ENCODE assay signal across 8 cellular contexts in genomic region chr11:117231637-117232021, GRCh38. TPM values are rescaled to one million over a fixed set of nuclear protein-coding genes. Genes with fewer than 3 reads are reported as not detected.
DNase-seq lines count a peak whose midpoint lies in the region; ATAC-seq and TF ChIP-seq lines count a peak whose summit lies in the region.

No MANE protein-coding gene starts in this region.

- H3K4me1 Mint-ChIP-seq in activated T-cell treated with anti-CD3 and anti-CD28 coated beads, Interleukin-2, amount 50 U/mL, for 24 hours (ENCODE audit: low read depth) = peaks cover 51% of the 10 kb centered on the region

- no peaks in the 10 kb centered on the region for H3K9me3 ChIP-seq in adipocyte (ENCODE audit: control insufficient read depth, low read length)
- H3K9me3 ChIP-seq in left lung = no peaks in the 10 kb centered on the region
- no peaks in the 10 kb centered on the region for H3K9me3 ChIP-seq in transverse colon

- TF ChIP-seq EP300 in transverse colon (IDR thresholded peaks at IDR 0.05; ENCODE audit: low read depth) = no peak

- TF ChIP-seq CTCF in left lung (IDR thresholded peaks at IDR 0.05) (no peak), transverse colon (IDR thresholded peaks at IDR 0.05) (no peak)

- no peaks in the 10 kb centered on the region for H3K27me3 Mint-ChIP-seq in activated T-cell treated with anti-CD3 and anti-CD28 coated beads, Interleukin-2, amount 50 U/mL, for 24 hours

- no peaks in the 10 kb centered on the region for H3K9me3 Mint-ChIP-seq in activated T-cell treated with anti-CD3 and anti-CD28 coated beads, Interleukin-2, amount 50 U/mL, for 24 hours

- H3K27me3 ChIP-seq in adipocyte (replicated peaks; ENCODE audit: control insufficient read depth, insufficient read depth, low read length) = no peaks in the 10 kb centered on the region
- no peaks in the 10 kb centered on the region for H3K27me3 ChIP-seq in left lung
- H3K27me3 ChIP-seq in transverse colon = no peaks in the 10 kb centered on the region

- H3K9ac ChIP-seq in adipocyte (ENCODE audit: low read length) = peak overlapping the region; percentile 99

- no peak for ATAC-seq in left lung

- in situ Hi-C loops in transverse colon (cut with MboI; ENCODE audit: low pct_ligation_motif_present in 1 of 4, low pct_unique_long_range_greater_than_20kb in 1 of 4, low sequenced_read_pairs in 3 of 4) (no loop called here), KBM-7 (cut with MboI; ENCODE audit: low pct_unique_long_range_greater_than_20kb, low sequenced_read_pairs) (no loop called here)

- intact Hi-C loops in left lung (cut with DNase I) (no loop called here), transverse colon (cut with DNase I; ENCODE audit: low total_unique reads) (no loop called here)

- H3K27ac ChIP-seq in left lung (peak overlapping the region; percentile 90 to 93), transverse colon (peak overlapping the region; percentile 96 to 99 (median 98))

- WGBS in transverse colon (ENCODE audit: low coverage in 1 of 2), 2 donors = 0% methylated on average over 9 to 12 of the region's 13 CpGs

- peaks cover 37% of the 10 kb centered on the region for H3K36me3 ChIP-seq in adipocyte (ENCODE audit: control insufficient read depth, insufficient read depth, low read length, severe bottlenecking)
- H3K36me3 ChIP-seq in left lung = peaks cover 0 to 36% of the 10 kb centered on the region in 2 donors
- peaks cover 0 to 30% (median 10%) of the 10 kb centered on the region in 4 donors for H3K36me3 ChIP-seq in transverse colon

- H3K27ac Mint-ChIP-seq in activated T-cell treated with anti-CD3 and anti-CD28 coated beads, Interleukin-2, amount 50 U/mL, for 24 hours = peak overlapping the region; percentile 99

- no peak for DNase-seq in activated T-cell treated with anti-CD3 and anti-CD28 coated beads, Interleukin-2, amount 50 U/mL, for 24 hours
- DNase-seq in activated T-cell treated with anti-CD3 and anti-CD28 coated beads, Interleukin-2, amount 50 U/mL, for 1 hour = no peak
- DNase-seq in adipocyte (ENCODE audit: low read depth) (no peak), left lung (no peak), transverse colon (no peak), 8988T (no peak), SKM-1 (lab: John Stamatoyannopoulos, UW; ENCODE audit: unreplicated experiment) (no peak), KBM-7 (no peak)

- H3K4me1 ChIP-seq in adipocyte (ENCODE audit: control insufficient read depth, insufficient read depth, low read length) (peaks cover 29% of the 10 kb centered on the region), left lung (peaks cover 9 to 42% of the 10 kb centered on the region in 2 donors), transverse colon (peaks cover 9 to 39% (median 30%) of the 10 kb centered on the region in 4 donors)

- peak overlapping the region; percentile 93 for H3K4me3 Mint-ChIP-seq in activated T-cell treated with anti-CD3 and anti-CD28 coated beads, Interleukin-2, amount 50 U/mL, for 24 hours

- H3K4me3 ChIP-seq in adipocyte (ENCODE audit: low read length) (peak overlapping the region; percentile 99), left lung (peak overlapping the region; percentile 89 to 95), transverse colon (peak overlapping the region; percentile 79 to 99 (median 86))

- peaks cover 61% of the 10 kb centered on the region for H3K36me3 Mint-ChIP-seq in activated T-cell treated with anti-CD3 and anti-CD28 coated beads, Interleukin-2, amount 50 U/mL, for 24 hours (ENCODE audit: low read depth)

- no peak for TF ChIP-seq POLR2A in transverse colon (IDR thresholded peaks at IDR 0.05)

RNA-seq across cellular contexts. Expression of gene PCSK7, which starts 0.2 kb away (rescaled TPM):
- total RNA-seq in left lung (10 to 100 TPM; 65.8 to 77.8 TPM), transverse colon (100 to 1,000 TPM; 182 to 432 (median 204) TPM)

RNA-seq across cellular contexts. Expression of gene RNF214, which starts 0.8 kb away (rescaled TPM):
- total RNA-seq in left lung (10 to 100 TPM; 21.5 to 22.3 TPM), transverse colon (100 to 1,000 TPM in 1 of 4 donors, 10 to 100 TPM in 3; 11.1 to 139 (median 14.5) TPM)

RNA-seq across cellular contexts. Expression of gene TAGLN, which starts 32.5 kb away (rescaled TPM):
- total RNA-seq in left lung (100 to 1,000 TPM; 505 to 763 TPM), transverse colon (1,000 to 10,000 TPM in 3 of 4 donors, 100 to 1,000 TPM in 1; 899 to 4,235 (median 1,393) TPM)

RNA-seq across cellular contexts. Expression of gene SIDT2, which starts 53.1 kb away (rescaled TPM):
- 100 to 1,000 TPM in 1 of 2 donors, 10 to 100 TPM in 1; 66.1 to 112 TPM for total RNA-seq in left lung
- 10 to 100 TPM; 68.1 to 95.0 (median 78.2) TPM for total RNA-seq in transverse colon

RNA-seq across cellular contexts. Expression of gene BACE1-AS, which starts 59.5 kb away (rescaled TPM):
- total RNA-seq in left lung (1 to 10 TPM; 6.4 to 9.0 TPM), transverse colon (10 to 100 TPM in 1 of 4 donors, 1 to 10 TPM in 3; 5.1 to 10.1 (median 6.7) TPM)
